Comparison of ENCODE assay signal across 1 cellular context in genomic region chr13:24104723-24105122, GRCh38.
TF ChIP-seq lines count a peak whose summit lies in the region.

No MANE protein-coding gene starts in this region.

TF ChIP-seq in GM12878, 131 proteins besides CTCF, POLR2A, EP300 and RAD21:
- TF ChIP-seq, protein P1, sequence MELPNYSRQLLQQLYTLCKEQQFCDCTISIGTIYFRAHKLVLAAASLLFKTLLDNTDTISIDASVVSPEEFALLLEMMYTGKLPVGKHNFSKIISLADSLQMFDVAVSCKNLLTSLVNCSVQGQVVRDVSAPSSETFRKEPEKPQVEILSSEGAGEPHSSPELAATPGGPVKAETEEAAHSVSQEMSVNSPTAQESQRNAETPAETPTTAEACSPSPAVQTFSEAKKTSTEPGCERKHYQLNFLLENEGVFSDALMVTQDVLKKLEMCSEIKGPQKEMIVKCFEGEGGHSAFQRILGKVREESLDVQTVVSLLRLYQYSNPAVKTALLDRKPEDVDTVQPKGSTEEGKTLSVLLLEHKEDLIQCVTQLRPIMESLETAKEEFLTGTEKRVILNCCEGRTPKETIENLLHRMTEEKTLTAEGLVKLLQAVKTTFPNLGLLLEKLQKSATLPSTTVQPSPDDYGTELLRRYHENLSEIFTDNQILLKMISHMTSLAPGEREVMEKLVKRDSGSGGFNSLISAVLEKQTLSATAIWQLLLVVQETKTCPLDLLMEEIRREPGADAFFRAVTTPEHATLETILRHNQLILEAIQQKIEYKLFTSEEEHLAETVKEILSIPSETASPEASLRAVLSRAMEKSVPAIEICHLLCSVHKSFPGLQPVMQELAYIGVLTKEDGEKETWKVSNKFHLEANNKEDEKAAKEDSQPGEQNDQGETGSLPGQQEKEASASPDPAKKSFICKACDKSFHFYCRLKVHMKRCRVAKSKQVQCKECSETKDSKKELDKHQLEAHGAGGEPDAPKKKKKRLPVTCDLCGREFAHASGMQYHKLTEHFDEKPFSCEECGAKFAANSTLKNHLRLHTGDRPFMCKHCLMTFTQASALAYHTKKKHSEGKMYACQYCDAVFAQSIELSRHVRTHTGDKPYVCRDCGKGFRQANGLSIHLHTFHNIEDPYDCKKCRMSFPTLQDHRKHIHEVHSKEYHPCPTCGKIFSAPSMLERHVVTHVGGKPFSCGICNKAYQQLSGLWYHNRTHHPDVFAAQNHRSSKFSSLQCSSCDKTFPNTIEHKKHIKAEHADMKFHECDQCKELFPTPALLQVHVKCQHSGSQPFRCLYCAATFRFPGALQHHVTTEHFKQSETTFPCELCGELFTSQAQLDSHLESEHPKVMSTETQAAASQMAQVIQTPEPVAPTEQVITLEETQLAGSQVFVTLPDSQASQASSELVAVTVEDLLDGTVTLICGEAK (IDR thresholded peaks at IDR 0.05; ENCODE audit: borderline replicate concordance) = no peak
- TF ChIP-seq BCLAF1 (IDR thresholded peaks at IDR 0.05) = no peak
- no peak for TF ChIP-seq TAF1 (IDR thresholded peaks at IDR 0.05; ENCODE audit: borderline replicate concordance, low read depth, low read length)
- TF ChIP-seq ZNF24 (IDR thresholded peaks at IDR 0.05) = no peak
- no peak for TF ChIP-seq FOXK2 (IDR thresholded peaks at IDR 0.05)
- TF ChIP-seq TARDBP (IDR thresholded peaks at IDR 0.05; ENCODE audit: borderline replicate concordance) = no peak
- TF ChIP-seq POLR2AphosphoS5 (IDR thresholded peaks at IDR 0.05; ENCODE audit: low read length) = no peak
- TF ChIP-seq KAT2A (conservative IDR thresholded peaks at IDR 0.05; ENCODE audit: control insufficient read depth, low read depth, low read length) = no peak
- TF ChIP-seq IRF4 (IDR thresholded peaks at IDR 0.05; ENCODE audit: low read depth, low read length) = no peak
- no peak for TF ChIP-seq GABPA (IDR thresholded peaks at IDR 0.05; ENCODE audit: low read depth)
- TF ChIP-seq EZH2 (IDR thresholded peaks at IDR 0.05; ENCODE audit: borderline replicate concordance, control insufficient read depth, low read depth, low read length) = no peak
- no peak for TF ChIP-seq POLR2AphosphoS2 (IDR thresholded peaks at IDR 0.05; ENCODE audit: low read depth, low read length)
- TF ChIP-seq MEF2A (IDR thresholded peaks at IDR 0.05; ENCODE audit: insufficient read depth, low read depth, low read length) = no peak
- no peak for TF ChIP-seq GATAD2B (conservative IDR thresholded peaks at IDR 0.05; ENCODE audit: low read depth)
- no peak for TF ChIP-seq RELA (IDR thresholded peaks at IDR 0.05; ENCODE audit: borderline replicate concordance, partially characterized antibody)
- TF ChIP-seq SREBF2 (IDR thresholded peaks at IDR 0.05; ENCODE audit: low read length) = no peak
- TF ChIP-seq ZZZ3 (IDR thresholded peaks at IDR 0.05; ENCODE audit: control insufficient read depth, insufficient read length, low read depth) = no peak
- TF ChIP-seq EED (IDR thresholded peaks at IDR 0.05; ENCODE audit: low read depth) = no peak
- TF ChIP-seq NR2C2 (IDR thresholded peaks at IDR 0.05; ENCODE audit: borderline replicate concordance, control insufficient read depth, insufficient read length, low read depth) = no peak
